ENCODE assay signal across 1 cellular context in genomic region chr4:186852964-186853391, GRCh38.
TF ChIP-seq lines count a peak whose summit lies in the region.

No MANE protein-coding gene starts in this region.

TF ChIP-seq in K562, 482 proteins besides CTCF, POLR2A, EP300 and RAD21 (continued from another document):
- TF ChIP-seq ZNF318 (IDR thresholded peaks at IDR 0.05; ENCODE audit: borderline replicate concordance in 1 of 2, low read depth in 1 of 2) (no peak), ZNF655 (CRISPR knock-in tag; IDR thresholded peaks at IDR 0.05) (no peak), SMAD1 (IDR thresholded peaks at IDR 0.05; ENCODE audit: low read depth, low read length, partially characterized antibody) (no peak), ZNF551 (CRISPR knock-in tag; IDR thresholded peaks at IDR 0.05) (no peak), CHD4 (IDR thresholded peaks at IDR 0.05; ENCODE audit: insufficient read depth, insufficient replicate concordance, low read depth, low read length, poor library complexity, severe bottlenecking) (no peak), BACH1 (tag; IDR thresholded peaks at IDR 0.05) (no peak), ZSCAN32 (CRISPR knock-in tag; IDR thresholded peaks at IDR 0.05) (no peak), ZZZ3 (IDR thresholded peaks at IDR 0.05) (no peak), MIER1 (IDR thresholded peaks at IDR 0.05; ENCODE audit: low read depth) (no peak), JUND (IDR thresholded peaks at IDR 0.05; ENCODE audit: borderline replicate concordance, low read depth, low read length) (no peak), JUND (tag; IDR thresholded peaks at IDR 0.05; ENCODE audit: borderline replicate concordance, low read depth, low read length) (no peak), TCF7L2 (IDR thresholded peaks at IDR 0.05; ENCODE audit: low read depth, low read length) (no peak), FOS (IDR thresholded peaks at IDR 0.05; ENCODE audit: extremely low read depth, insufficient read length) (no peak), DIDO1 (tag; IDR thresholded peaks at IDR 0.05; ENCODE audit: low read depth) (no peak)
